Comparison of ENCODE assay signal across 16 cellular contexts in genomic region chr3:45964139-45964538, GRCh38. TPM values are rescaled to one million over a fixed set of nuclear protein-coding genes. Genes with fewer than 3 reads are reported as not detected.
DNase-seq lines count a peak whose midpoint lies in the region; ATAC-seq and TF ChIP-seq lines count a peak whose summit lies in the region.
"Had no signal": no experiment of that assay in that cellular context is flagged by ENCODE, and none has a peak within 500 bp of the region (broad histone marks: within the 10 kb centered on the region; RNA-seq: fewer than 3 reads in every experiment).

No MANE protein-coding gene starts in this region.

- H3K4me1 Mint-ChIP-seq in CD4-positive, alpha-beta T cell (ENCODE audit: low read depth): peaks cover 28% of the 10 kb centered on the region
- H3K4me1 Mint-ChIP-seq in T-cell (peaks cover 44 to 76% (median 71%) of the 10 kb centered on the region in 3 donors), neural progenitor cell (no peaks in the 10 kb centered on the region)
- peaks cover 61% of the 10 kb centered on the region for H3K4me1 Mint-ChIP-seq in activated naive CD8-positive, alpha-beta T cell treated with anti-CD3 and anti-CD28 coated beads, Interleukin-2, amount 10 ng/mL, durations not matched to agents 7 days and 5 days

- no peak overlapping the region for H3K4me3 ChIP-seq in neural progenitor cell
- H3K4me3 ChIP-seq: adrenal gland had no signal

- H4K20me1 ChIP-seq in neural progenitor cell (ENCODE audit: low read depth): no peaks in the 10 kb centered on the region

- CTCF ChIA-PET in CD4-positive, alpha-beta T cell (lab: Charles Lee): interaction anchor here (2.9 kb wide), 1 partner anchor 115 kb away, joined by 10 read pairs; no protein-coding TSS in a partner anchor
- CTCF ChIA-PET in T-cell (lab: Charles Lee): interaction anchor here in 1 of 2 donors (1.6 to 2.0 kb wide), 2 partner anchors 21 to 25 kb away, joined by 5 to 6 read pairs; partner anchors contain the start of gene CXCR6

- no peak for DNase-seq in CD4-positive, alpha-beta T cell
- DNase-seq in T-cell (no peak), neural progenitor cell (ENCODE audit: low spot score) (no peak), 8988T (no peak)
- no peak for DNase-seq in activated naive CD8-positive, alpha-beta T cell treated with anti-CD3 and anti-CD28 coated beads, Interleukin-2, amount 10 ng/mL, durations not matched to agents 7 days and 5 days
- DNase-seq: adrenal gland, foreskin keratinocyte, IMR-90, NCI-H187 treated with DMSO at 0.1 percent for 48 hours had no signal

- POLR2A ChIA-PET in CD4-positive, alpha-beta T cell (lab: Charles Lee): interaction anchor here (1.2 to 1.4 kb wide), 4 partner anchors 8 to 123 kb away, joined by 3 to 5 read pairs (median 3); no protein-coding TSS in a partner anchor
- POLR2A ChIA-PET in T-cell (lab: Charles Lee): no interaction called here
- POLR2A ChIA-PET in activated naive CD8-positive, alpha-beta T cell treated with anti-CD3 and anti-CD28 coated beads, Interleukin-2, amount 10 ng/mL, durations not matched to agents 7 days and 5 days (lab: Charles Lee): interaction anchor here (0.7 to 5.1 kb wide), 5 partner anchors 13 to 113 kb away, joined by 3 to 44 read pairs (median 9); partner anchors contain the start of gene CXCR6

- H3K4me2 ChIP-seq in neural progenitor cell: no peak overlapping the region

- no peaks in the 10 kb centered on the region for H3K9me3 ChIP-seq in CD4-positive, alpha-beta T cell (ENCODE audit: control insufficient read depth, low read length)
- H3K9me3 ChIP-seq in neural progenitor cell (ENCODE audit: low read depth): no peaks in the 10 kb centered on the region
- H3K9me3 ChIP-seq: adrenal gland had no signal

- no peaks in the 10 kb centered on the region for H3K79me2 ChIP-seq in neural progenitor cell (ENCODE audit: low read depth)

- H3K27me3 ChIP-seq in CD4-positive, alpha-beta T cell (ENCODE audit: control insufficient read depth, insufficient read depth, low read length): no peaks in the 10 kb centered on the region
- H3K27me3 ChIP-seq in neural progenitor cell: no peaks in the 10 kb centered on the region
- H3K27me3 ChIP-seq: adrenal gland, foreskin keratinocyte had no signal

- H2AFZ ChIP-seq in neural progenitor cell (replicated peaks): no peak overlapping the region

- no peak overlapping the region for H3K27ac ChIP-seq in CD4-positive, alpha-beta T cell (ENCODE audit: low read depth, low read length)
- no peak overlapping the region for H3K27ac ChIP-seq in neural progenitor cell
- H3K27ac ChIP-seq: adrenal gland, foreskin keratinocyte had no signal

- no peaks in the 10 kb centered on the region for H3F3A ChIP-seq in neural progenitor cell (ENCODE audit: low read depth)

- H3K27me3 Mint-ChIP-seq in CD4-positive, alpha-beta T cell: no peaks in the 10 kb centered on the region
- H3K27me3 Mint-ChIP-seq in T-cell: no peaks in the 10 kb centered on the region
- no peaks in the 10 kb centered on the region for H3K27me3 Mint-ChIP-seq in activated naive CD8-positive, alpha-beta T cell treated with anti-CD3 and anti-CD28 coated beads, Interleukin-2, amount 10 ng/mL, durations not matched to agents 7 days and 5 days
- no peaks in the 10 kb centered on the region for H3K27me3 Mint-ChIP-seq in neural progenitor cell (ENCODE audit: insufficient read depth, low read depth)

- no peak overlapping the region for H3K9ac ChIP-seq in neural progenitor cell

- peaks cover 2% of the 10 kb centered on the region for H3K36me3 ChIP-seq in neural progenitor cell

- no peak for TF ChIP-seq CTCF in CD4-positive, alpha-beta T cell (IDR thresholded peaks at IDR 0.05)
- no peak for TF ChIP-seq CTCF in neural progenitor cell (IDR thresholded peaks at IDR 0.05)

- ATAC-seq in CD4-positive, alpha-beta T cell (ENCODE audit: poor library complexity): peak; percentile 61
- ATAC-seq in GM18868 (IDR thresholded peaks at IDR 0.05; ENCODE audit: unreplicated experiment): peak; percentile 75
- peak in 2 of 4 experiments; percentile 29 to 38 for ATAC-seq in T-cell (replicated peaks in 1 of 4)
- peak; percentile 79 for ATAC-seq in activated naive CD8-positive, alpha-beta T cell treated with anti-CD3 and anti-CD28 coated beads, Interleukin-2, amount 10 ng/mL, durations not matched to agents 7 days and 5 days (ENCODE audit: low read depth)
- ATAC-seq in HG02981 (IDR thresholded peaks at IDR 0.05; ENCODE audit: unreplicated experiment): no peak
- no peak for ATAC-seq in HG02763 (IDR thresholded peaks at IDR 0.05; ENCODE audit: unreplicated experiment)
- ATAC-seq: foreskin keratinocyte had no signal

- H3K36me3 Mint-ChIP-seq in CD4-positive, alpha-beta T cell (ENCODE audit: low read depth): peaks cover 91% of the 10 kb centered on the region
- H3K36me3 Mint-ChIP-seq in T-cell (peaks cover 79% of the 10 kb centered on the region), neural progenitor cell (peaks cover 33% of the 10 kb centered on the region)
- H3K36me3 Mint-ChIP-seq in activated naive CD8-positive, alpha-beta T cell treated with anti-CD3 and anti-CD28 coated beads, Interleukin-2, amount 10 ng/mL, durations not matched to agents 7 days and 5 days: peaks cover 77% of the 10 kb centered on the region

- peak overlapping the region; percentile 67 for H3K27ac Mint-ChIP-seq in CD4-positive, alpha-beta T cell
- H3K27ac Mint-ChIP-seq in T-cell (peak overlapping the region; percentile 70 to 84), neural progenitor cell (no peak overlapping the region)
- peak overlapping the region; percentile 71 for H3K27ac Mint-ChIP-seq in activated naive CD8-positive, alpha-beta T cell treated with anti-CD3 and anti-CD28 coated beads, Interleukin-2, amount 10 ng/mL, durations not matched to agents 7 days and 5 days
- H3K27ac Mint-ChIP-seq: nephron had no signal

- H3K4me3 Mint-ChIP-seq in CD4-positive, alpha-beta T cell: no peak overlapping the region
- H3K4me3 Mint-ChIP-seq in T-cell: no peak overlapping the region
- peak overlapping the region; percentile 9 for H3K4me3 Mint-ChIP-seq in activated naive CD8-positive, alpha-beta T cell treated with anti-CD3 and anti-CD28 coated beads, Interleukin-2, amount 10 ng/mL, durations not matched to agents 7 days and 5 days
- no peak overlapping the region for H3K4me3 Mint-ChIP-seq in neural progenitor cell
- H3K4me3 Mint-ChIP-seq: nephron had no signal

- intact Hi-C loops in CD4-positive, alpha-beta T cell (cut with DNase I, micrococcal nuclease): no loop called here

- no peaks in the 10 kb centered on the region for H3K4me1 ChIP-seq in neural progenitor cell
- H3K4me1 ChIP-seq: adrenal gland, foreskin keratinocyte had no signal

- no peaks in the 10 kb centered on the region for H3K9me3 Mint-ChIP-seq in CD4-positive, alpha-beta T cell
- H3K9me3 Mint-ChIP-seq in T-cell: no peaks in the 10 kb centered on the region
- H3K9me3 Mint-ChIP-seq in activated naive CD8-positive, alpha-beta T cell treated with anti-CD3 and anti-CD28 coated beads, Interleukin-2, amount 10 ng/mL, durations not matched to agents 7 days and 5 days: no peaks in the 10 kb centered on the region
- no peaks in the 10 kb centered on the region for H3K9me3 Mint-ChIP-seq in neural progenitor cell
- H3K9me3 Mint-ChIP-seq: nephron had no signal

RNA-seq across cellular contexts. Expression of gene CXCR6, which starts 20.9 kb away (rescaled TPM):
- 1 to 10 TPM; 1.7 to 2.0 TPM for total RNA-seq in CD4-positive, alpha-beta T cell
- total RNA-seq in T-cell (10 to 100 TPM in 1 of 5 donors, 1 to 10 TPM in 4; 2.0 to 14.7 (median 3.7) TPM), neural progenitor cell (ENCODE audit: low replicate concordance) (not detected in 2 replicates)
- total RNA-seq in activated naive CD8-positive, alpha-beta T cell treated with anti-CD3 and anti-CD28 coated beads, Interleukin-2, amount 10 ng/mL, durations not matched to agents 7 days and 5 days: 10 to 100 TPM; 12.4 to 13.5 TPM
- total RNA-seq: dermis microvascular lymphatic vessel endothelial cell, foreskin keratinocyte, IMR-90, kidney epithelial cell, temporal lobe had no signal

RNA-seq across cellular contexts. Expression of gene FYCO1, which starts 31.5 kb away (rescaled TPM):
- total RNA-seq in CD4-positive, alpha-beta T cell: 10 to 100 TPM; 17.4 to 20.1 TPM
- 10 to 100 TPM; 24.6 to 46.3 (median 35.0) TPM for total RNA-seq in T-cell
- total RNA-seq in activated naive CD8-positive, alpha-beta T cell treated with anti-CD3 and anti-CD28 coated beads, Interleukin-2, amount 10 ng/mL, durations not matched to agents 7 days and 5 days: 10 to 100 TPM; 37.9 to 39.1 TPM
- total RNA-seq in neural progenitor cell (ENCODE audit: low replicate concordance): 6.8 and 11.4 TPM in 2 replicates

Comparison
In these comparisons a context has a peak if more than half of its experiments do, and no peak if none do; other contexts are left out.
1. ATAC-seq: peak in CD4-positive, alpha-beta T cell (single experiment), GM18868 (single experiment) and activated naive CD8-positive, alpha-beta T cell treated with anti-CD3 and anti-CD28 coated beads, Interleukin-2, amount 10 ng/mL, durations not matched to agents 7 days and 5 days (single experiment); none in HG02981 (single experiment) and HG02763 (single experiment).
2. POLR2A ChIA-PET loops: an anchor here in CD4-positive, alpha-beta T cell (1.2 to 1.4 kb wide) and activated naive CD8-positive, alpha-beta T cell treated with anti-CD3 and anti-CD28 coated beads, Interleukin-2, amount 10 ng/mL, durations not matched to agents 7 days and 5 days (0.7 to 5.1 kb wide); none called in T-cell.